In the genomic region with DNA sequence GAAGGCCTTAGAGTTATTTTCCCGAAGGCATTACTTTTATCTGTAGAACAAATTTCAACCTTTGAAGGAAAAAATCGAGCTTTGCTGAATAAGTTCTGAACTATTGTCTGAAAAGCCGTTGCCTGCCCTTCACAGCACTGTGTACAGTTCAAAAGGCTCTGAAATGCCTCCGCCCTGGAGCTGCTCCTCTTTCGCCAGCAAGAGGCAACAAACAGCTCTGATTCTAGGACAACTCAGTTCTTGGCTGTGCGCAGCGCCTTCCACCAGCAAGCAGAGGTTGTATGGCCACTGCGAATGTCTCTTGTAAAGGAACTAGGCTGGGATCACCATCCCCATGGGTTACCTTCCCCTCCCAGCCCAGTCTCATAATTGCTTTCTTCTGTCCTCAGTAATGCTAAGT, we compare ENCODE assay signal across 18 cellular contexts.
A peak's percentile ranks its signal among the peaks of the same experiment; 100 is the strongest.
DNase-seq lines count a peak whose midpoint lies in the region; TF ChIP-seq lines count a peak whose summit lies in the region.
"Had no signal": no experiment of that assay in that cellular context is flagged by ENCODE, and none has a peak within 500 bp of the region (broad histone marks: within the 10 kb centered on the region; RNA-seq: fewer than 3 reads in every experiment).

No MANE protein-coding gene starts in this region.

- intact Hi-C loops in testis (cut with DNase I; ENCODE audit: low total_unique reads), result no loop called here

- no peak overlapping the region for H3K4me3 ChIP-seq in fibroblast of pulmonary artery (replicated peaks; ENCODE audit: low read depth, low read length)
- H3K4me3 ChIP-seq in testis, result no peak overlapping the region
- H3K4me3 ChIP-seq: esophagus squamous epithelium, MG63, mucosa of descending colon, skin epidermis had no signal

- H3K27ac ChIP-seq in testis, result peak overlapping the region in 1 of 2 donors; percentile 12
- H3K27ac ChIP-seq: 22Rv1, esophagus squamous epithelium had no signal

- H3K4me1 ChIP-seq in testis, result no peaks in the 10 kb centered on the region
- H3K4me1 ChIP-seq: esophagus squamous epithelium had no signal

- no peak for TF ChIP-seq POLR2A in testis (IDR thresholded peaks at IDR 0.05)

- WGBS in testis, 2 donors, result 41 to 48% methylated on average over 8 of the region's 8 CpGs

- H3K9me3 ChIP-seq in testis, result no peaks in the 10 kb centered on the region
- H3K9me3 ChIP-seq: esophagus squamous epithelium, MG63, mucosa of descending colon had no signal

- TF ChIP-seq CTCF in fibroblast of pulmonary artery (IDR thresholded peaks at IDR 0.05; ENCODE audit: low read length, missing control alignments) (no peak), testis (IDR thresholded peaks at IDR 0.05) (no peak)

- H3K36me3 ChIP-seq in testis (ENCODE audit: low read depth, missing control alignments), result no peaks in the 10 kb centered on the region
- H3K36me3 ChIP-seq: esophagus squamous epithelium, MG63 had no signal

- peak in 2 of 3 experiments; percentile 11 to 66 for DNase-seq in NCI-H1417 (lab: John Stamatoyannopoulos, UW)
- DNase-seq in NCI-H1417 treated with DMSO at 0.1 percent for 48 hours (lab: John Stamatoyannopoulos, UW), result no peak
- DNase-seq in fibroblast of pulmonary artery (ENCODE audit: low read depth), result peak; percentile 69
- peak; percentile 42 for DNase-seq in medulla oblongata (ENCODE audit: extremely low spot score)
- peak; percentile 43 for DNase-seq in testis
- DNase-seq in stimulated activated CD4-positive, alpha-beta T cell treated with anti-CD3 and anti-CD28 coated beads, Interleukin-15, amount 100 ng/mL, for 24 hours, result no peak
- no peak for DNase-seq in NCI-H82 (lab: John Stamatoyannopoulos, UW)
- no peak for DNase-seq in OCI-M1 (lab: John Stamatoyannopoulos, UW)
- DNase-seq: activated CD4-positive, alpha-beta T cell treated with anti-CD3 and anti-CD28 coated beads, Interleukin-2, amount 10 ng/mL, durations not matched to agents 7 days and 5 days; activated naive CD4-positive, alpha-beta T cell treated with anti-CD3 and anti-CD28 coated beads for 36 hours; esophagus squamous epithelium; IMR-90; MG63; mucosa of descending colon; NCI-H1930; NCI-H526 treated with DMSO at 0.1 percent for 48 hours had no signal

- no peaks in the 10 kb centered on the region for H3K27me3 ChIP-seq in testis
- H3K27me3 ChIP-seq: esophagus squamous epithelium, MG63 had no signal

Comparison
In these comparisons a context has a peak if more than half of its experiments do, and no peak if none do; other contexts are left out.
1. DNase-seq: peak in NCI-H1417 (2 of 3), fibroblast of pulmonary artery (single experiment), medulla oblongata (single experiment) and testis (single experiment); none in NCI-H1417 treated with DMSO at 0.1 percent for 48 hours (single experiment), stimulated activated CD4-positive, alpha-beta T cell treated with anti-CD3 and anti-CD28 coated beads, Interleukin-15, amount 100 ng/mL, for 24 hours (single experiment), NCI-H82 (single experiment) and OCI-M1 (single experiment).